In the genomic region with DNA sequence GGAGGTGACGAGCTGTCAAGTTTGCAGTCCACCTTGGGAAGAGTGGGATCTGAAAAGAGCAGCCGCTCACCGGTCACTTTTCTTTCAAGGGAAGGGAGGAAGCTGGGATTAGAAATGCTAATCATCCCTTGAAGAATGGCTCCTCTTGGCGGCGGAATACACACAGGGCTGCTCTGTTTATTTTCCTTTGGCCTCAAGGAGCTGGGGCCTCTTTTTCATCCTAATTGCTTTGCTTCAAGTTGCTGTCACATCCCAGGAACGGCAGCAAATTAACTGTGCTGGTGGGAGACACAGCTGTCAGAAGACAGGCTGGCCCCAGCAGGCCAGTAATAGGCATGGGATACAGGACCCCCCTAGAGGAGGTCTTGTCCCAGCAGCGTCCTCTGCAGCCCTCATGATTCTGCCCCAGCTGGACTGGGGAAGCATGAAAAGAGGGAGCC, we compare ENCODE assay signal across 11 cellular contexts. TPM values are rescaled to one million over a fixed set of nuclear protein-coding genes. Genes with fewer than 3 reads are reported as not detected.
DNase-seq lines count a peak whose midpoint lies in the region; ATAC-seq and TF ChIP-seq lines count a peak whose summit lies in the region.
"Had no signal": no experiment of that assay in that cellular context is flagged by ENCODE, and none has a peak within 500 bp of the region (broad histone marks: within the 10 kb centered on the region; RNA-seq: fewer than 3 reads in every experiment).

No MANE protein-coding gene starts in this region.

- TF ChIP-seq CTCF in foreskin fibroblast (IDR thresholded peaks at IDR 0.05; ENCODE audit: low read depth, low read length) = peak; percentile 36

- ATAC-seq in HG03045 (IDR thresholded peaks at IDR 0.05; ENCODE audit: unreplicated experiment) = no peak
- no peak for ATAC-seq in GM18505 (IDR thresholded peaks at IDR 0.05; ENCODE audit: unreplicated experiment)
- no peak for ATAC-seq in GM19351 (IDR thresholded peaks at IDR 0.05; ENCODE audit: unreplicated experiment)

- DNase-seq in ELF-1 (ENCODE audit: low read depth, low spot score) = peak; percentile 87
- peak; percentile 54 for DNase-seq in SK-MEL-5 (ENCODE audit: low read depth, low spot score)
- DNase-seq in foreskin fibroblast = peak; percentile 35 to 68
- peak; percentile 74 for DNase-seq in pons (ENCODE audit: low spot score)
- no peak for DNase-seq in activated naive CD4-positive, alpha-beta T cell treated with Interleukin-2 at 50 U/mL for 16 hours
- DNase-seq: NCI-H446, spleen, stomach had no signal

- no peak overlapping the region for H3K4me3 ChIP-seq in foreskin fibroblast (ENCODE audit: low read depth in 1 of 2, low read length in 2 of 2)
- H3K4me3 ChIP-seq: spleen, stomach had no signal

- no peak for TF ChIP-seq POLR2A in GM18505 (IDR thresholded peaks at IDR 0.05; ENCODE audit: borderline replicate concordance, extremely low read depth, insufficient read depth, insufficient read length)

- in situ Hi-C loops in SK-MEL-5 (cut with HindIII; ENCODE audit: low pct_unique_long_range_greater_than_20kb, low sequenced_read_pairs) = no loop called here

RNA-seq across cellular contexts. Expression of gene KBTBD13, which starts 6.7 kb away (rescaled TPM):
- not detected in 2 replicates for total RNA-seq in SK-MEL-5 (2014; rRNA removed; shearing (Covaris generic))
- not detected in 2 replicates for polyA plus RNA-seq in SK-MEL-5 (2015; cell fraction: cytosol; rRNA removed)
- not detected in 2 replicates for polyA plus RNA-seq in SK-MEL-5 (2015; cell fraction: nucleus; rRNA removed)
- total RNA-seq: spleen had no signal
- polyA plus RNA-seq: spleen, stomach had no signal

RNA-seq across cellular contexts. Expression of gene RASL12, which starts 15.5 kb away (rescaled TPM):
- total RNA-seq in SK-MEL-5 (2014; rRNA removed; shearing (Covaris generic)) = not detected in 2 replicates
- polyA plus RNA-seq in SK-MEL-5 (2015; cell fraction: cytosol; rRNA removed) = 0.07 TPM in 1 of 2 replicates, not detected in the other
- polyA plus RNA-seq in SK-MEL-5 (2015; cell fraction: nucleus; rRNA removed) = not detected in 2 replicates

RNA-seq across cellular contexts. Expression of gene UBAP1L, which starts 31.7 kb away (rescaled TPM):
- 31.1 and 31.5 TPM in 2 replicates for total RNA-seq in SK-MEL-5 (2014; rRNA removed; shearing (Covaris generic))
- 31.4 and 34.2 TPM in 2 replicates for polyA plus RNA-seq in SK-MEL-5 (2015; cell fraction: cytosol; rRNA removed)
- 248 TPM in 2 replicates for polyA plus RNA-seq in SK-MEL-5 (2015; cell fraction: nucleus; rRNA removed)

RNA-seq across cellular contexts. Expression of gene SLC51B, which starts 38.1 kb away (rescaled TPM):
- total RNA-seq in SK-MEL-5 (2014; rRNA removed; shearing (Covaris generic)) = 0.24 TPM in 1 of 2 replicates, not detected in the other
- polyA plus RNA-seq in SK-MEL-5 (2015; cell fraction: cytosol; rRNA removed) = 0.33 and 0.95 TPM in 2 replicates
- polyA plus RNA-seq in SK-MEL-5 (2015; cell fraction: nucleus; rRNA removed) = not detected in 2 replicates
- total RNA-seq: spleen had no signal

RNA-seq across cellular contexts. Expression of gene PDCD7, which starts 50.3 kb away (rescaled TPM):
- 25.5 and 27.5 TPM in 2 replicates for total RNA-seq in SK-MEL-5 (2014; rRNA removed; shearing (Covaris generic))
- 33.2 and 46.8 TPM in 2 replicates for polyA plus RNA-seq in SK-MEL-5 (2015; cell fraction: cytosol; rRNA removed)
- 18.9 and 23.1 TPM in 2 replicates for polyA plus RNA-seq in SK-MEL-5 (2015; cell fraction: nucleus; rRNA removed)
